ENCODE assay signal across 10 cellular contexts in the genomic region with DNA sequence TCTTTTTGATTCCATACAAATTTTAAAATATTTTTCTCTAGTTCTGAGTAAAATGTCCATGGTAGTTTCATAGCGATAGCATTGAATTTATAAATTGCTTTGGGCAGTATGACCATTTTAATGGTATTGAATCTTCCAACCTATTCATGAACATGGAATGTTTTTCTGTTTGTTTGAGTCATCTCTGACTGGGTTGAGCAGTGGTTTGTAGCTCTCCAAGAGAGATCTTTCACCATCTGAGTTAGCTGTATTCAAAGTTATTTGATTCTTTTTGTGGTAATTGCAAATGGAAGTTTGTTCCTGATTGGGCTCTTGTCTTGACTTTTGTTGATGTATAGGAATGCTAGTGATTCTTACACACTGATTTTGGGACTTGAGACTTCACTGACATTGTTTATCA.
"Had no signal": no experiment of that assay in that cellular context is flagged by ENCODE, and none has a peak within 500 bp of the region (broad histone marks: within the 10 kb centered on the region; RNA-seq: fewer than 3 reads in every experiment).

No MANE protein-coding gene starts in this region.

- H3K27me3 ChIP-seq: gastrocnemius medialis, stomach had no signal

- H3K9me3 ChIP-seq: gastrocnemius medialis, stomach had no signal

- H3K4me3 ChIP-seq: gastrocnemius medialis, stomach had no signal

- H3K27ac ChIP-seq: gastrocnemius medialis, stomach had no signal

- H3K4me1 ChIP-seq: gastrocnemius medialis, stomach had no signal

- ATAC-seq: activated T-helper 17 cell treated with anti-CD3 and anti-CD28 coated beads, Interleukin-2, amount 50 U/mL, for 72 hours; esophagus mucosa; gastrocnemius medialis had no signal

- DNase-seq: activated B cell treated with CpG ODN at 0.5 μM for 24 hours; activated CD4-positive, alpha-beta T cell treated with anti-CD3 and anti-CD28 coated beads, Interleukin-2, amount 10 ng/mL, durations not matched to agents 7 days and 5 days; activated naive CD4-positive, alpha-beta T cell treated with anti-CD3 and anti-CD28 coated beads, Interleukin-2, amount 10 ng/mL, durations not matched to agents 7 days and 5 days; activated T-cell treated with anti-CD3 and anti-CD28 coated beads for 4 hours; gastrocnemius medialis; mesendoderm; stomach; T-helper 1 cell had no signal

- H3K36me3 ChIP-seq: gastrocnemius medialis, stomach had no signal
